Comparison of ENCODE assay signal across 8 cellular contexts in the genomic region with DNA sequence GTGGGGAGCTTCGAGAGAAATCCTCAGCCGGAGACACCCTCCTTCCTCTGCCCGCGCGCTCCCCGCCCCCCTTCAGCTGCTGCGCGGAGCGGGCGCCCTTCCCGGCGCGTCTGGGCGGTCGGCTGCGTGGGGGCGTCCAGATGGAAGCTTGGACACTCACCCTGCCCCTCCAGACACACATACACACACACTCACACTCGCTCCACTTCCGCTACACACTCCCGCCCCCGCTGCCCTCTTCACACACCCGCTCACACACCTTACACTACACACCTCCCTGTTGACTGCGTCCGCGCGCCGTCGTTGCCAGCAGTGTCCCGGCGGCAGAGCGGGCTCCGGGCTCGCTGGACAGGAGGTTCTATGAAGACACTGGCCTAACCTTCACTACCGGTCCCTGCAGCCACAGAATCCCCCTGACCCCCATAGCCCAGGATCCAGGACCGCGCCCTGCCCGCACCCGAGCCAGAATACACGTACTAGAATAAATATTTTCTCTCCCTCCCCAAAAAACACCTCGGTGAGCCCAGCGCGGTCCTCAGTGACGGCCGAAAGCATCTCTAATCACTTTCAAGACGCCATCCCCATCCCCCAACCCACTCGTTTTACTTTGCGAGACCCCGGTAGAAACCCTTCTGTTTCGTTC. TPM values are rescaled to one million over a fixed set of nuclear protein-coding genes. Genes with fewer than 3 reads are reported as not detected.
DNase-seq lines count a peak whose midpoint lies in the region; ATAC-seq and TF ChIP-seq lines count a peak whose summit lies in the region.

No MANE protein-coding gene starts in this region.

- peaks cover 35 to 58% (median 46%) of the 10 kb centered on the region in 7 donors for H3K4me1 Mint-ChIP-seq in naive thymus-derived CD4-positive, alpha-beta T cell

- TSS peak; percentile 73 for BruUV-seq in IMR-90 (replicated peaks; lab: Mats Ljungman, UMichigan)

- peak overlapping the region; percentile 92 for H2AFZ ChIP-seq in IMR-90 (replicated peaks; ENCODE audit: low read length, poor library complexity)

- no peak overlapping the region; the same call in 1 of the 2 replicates for H3K18ac ChIP-seq in IMR-90 (ENCODE audit: low read depth, low read length)

- peaks cover 26 to 74% (median 31%) of the 10 kb centered on the region in 5 donors for H3K27me3 Mint-ChIP-seq in naive thymus-derived CD4-positive, alpha-beta T cell

- H3K36me3 ChIP-seq in BLaER1: no peaks in the 10 kb centered on the region; the same call in 1 of the 2 replicates
- H3K36me3 ChIP-seq in IMR-90 (ENCODE audit: control insufficient read depth, insufficient read depth, low read length): no peaks in the 10 kb centered on the region
- no peaks in the 10 kb centered on the region for H3K36me3 ChIP-seq in esophagus (ENCODE audit: control insufficient read depth in 2 of 2, insufficient read depth in 2 of 2, low read length in 1 of 2)
- H3K36me3 ChIP-seq in naive thymus-derived CD4-positive, alpha-beta T cell (ENCODE audit: control insufficient read depth in 2 of 3, insufficient read depth in 3 of 3, low read length in 3 of 3): no peaks in the 10 kb centered on the region
- no peaks in the 10 kb centered on the region for H3K36me3 ChIP-seq in suprapubic skin

- H3K27ac ChIP-seq in BLaER1: peak overlapping the region; percentile 66
- no peak overlapping the region; the same call in 1 of the 2 replicates for H3K27ac ChIP-seq in IMR-90 (ENCODE audit: insufficient read depth, low read length)
- peak overlapping the region; percentile 89 for H3K27ac ChIP-seq in esophagus (ENCODE audit: low read depth in 2 of 2, low read length in 1 of 2)
- H3K27ac ChIP-seq in naive thymus-derived CD4-positive, alpha-beta T cell (ENCODE audit: low read depth, low read length): peak overlapping the region; percentile 76
- H3K27ac ChIP-seq in suprapubic skin: peak overlapping the region; percentile 90

- H2BK120ac ChIP-seq in IMR-90 (ENCODE audit: low read depth, low read length): no peak overlapping the region

- in situ Hi-C loops in IMR-90 (cut with MboI; ENCODE audit: low sequenced_read_pairs): loop anchor here (10.0 to 25.0 kb wide), 3 partner anchors 338 to 780 kb away; partner anchors contain the start of gene RTKN2

- no peaks in the 10 kb centered on the region; the same call in 1 of the 2 replicates for H3K9me3 ChIP-seq in BLaER1
- no peaks in the 10 kb centered on the region for H3K9me3 ChIP-seq in IMR-90 (ENCODE audit: control insufficient read depth, insufficient read depth, low read length)
- peaks cover 0 to 2% of the 10 kb centered on the region in 2 donors for H3K9me3 ChIP-seq in esophagus (ENCODE audit: control insufficient read depth in 2 of 2, insufficient read depth in 1 of 2, low read depth in 1 of 2, low read length in 1 of 2)
- no peaks in the 10 kb centered on the region for H3K9me3 ChIP-seq in naive thymus-derived CD4-positive, alpha-beta T cell (ENCODE audit: control insufficient read depth in 2 of 3, low read length in 3 of 3)
- no peaks in the 10 kb centered on the region for H3K9me3 ChIP-seq in suprapubic skin

- CTCF ChIA-PET in IMR-90 (lab: Yijun Ruan, JAX): interaction anchor here (0.8 to 2.6 kb wide), 8 partner anchors 13 to 380 kb away, joined by 3 to 18 read pairs (median 3); partner anchors contain the start of gene ADO
- CTCF ChIA-PET in naive thymus-derived CD4-positive, alpha-beta T cell (lab: Charles Lee): interaction anchor here (0.8 to 3.9 kb wide), 15 partner anchors 11 to 902 kb away, joined by 3 to 42 read pairs (median 5); partner anchors contain the start of gene ADO

- DNase-seq in IMR-90: peak; percentile 28
- DNase-seq in activated CD8-positive, alpha-beta memory T cell treated with anti-CD3 and anti-CD28 coated beads for 48 hours (ENCODE audit: low read depth in 2 of 3, low spot score in 2 of 3): peak; percentile 44 to 45 (median 45)
- peak in 3 of 9 donors; percentile 24 to 83 (median 43) for DNase-seq in naive thymus-derived CD4-positive, alpha-beta T cell
- peak in 1 of 2 donors; percentile 76 for DNase-seq in suprapubic skin (ENCODE audit: low spot score in 2 of 2)
- no peak for DNase-seq in NCI-H146 (lab: John Stamatoyannopoulos, UW)

- no peak overlapping the region for H3K4ac ChIP-seq in IMR-90 (ENCODE audit: low read depth, low read length)

- no peak overlapping the region for H2BK20ac ChIP-seq in IMR-90 (ENCODE audit: low read depth, low read length)

- H3K56ac ChIP-seq in IMR-90 (ENCODE audit: extremely low read depth, insufficient read depth, low read length): no peak overlapping the region

- H2BK15ac ChIP-seq in IMR-90 (ENCODE audit: low read depth, low read length): no peak overlapping the region

- H3K4me2 ChIP-seq in BLaER1 (peak overlapping the region; percentile 99), IMR-90 (ENCODE audit: low read depth, low read length) (peak overlapping the region; percentile 87)

- intact Hi-C loops in IMR-90 (cut with micrococcal nuclease): loop anchor here (5.0 kb wide), 2 partner anchors 265 to 550 kb away; partner anchors contain the start of gene RTKN2
- intact Hi-C loops in naive thymus-derived CD4-positive, alpha-beta T cell (cut with micrococcal nuclease): loop anchor here (1.0 to 10.0 kb wide), 12 partner anchors 36 to 905 kb away; partner anchors contain the start of gene RTKN2 (in 2 of the 2)

- no peak for TF ChIP-seq RAD21 in IMR-90 (IDR thresholded peaks at IDR 0.05; ENCODE audit: low read length)

- H3K9ac ChIP-seq in BLaER1: peak overlapping the region; percentile 77
- H3K9ac ChIP-seq in IMR-90 (ENCODE audit: low read depth, low read length): peak overlapping the region; percentile 38; the same call in 1 of the 2 replicates

- H3K36me3 Mint-ChIP-seq in naive thymus-derived CD4-positive, alpha-beta T cell: peaks cover 0 to 14% (median 0%) of the 10 kb centered on the region in 5 donors

- no peak for TF ChIP-seq EP300 in suprapubic skin (IDR thresholded peaks at IDR 0.05)

- no peak for TF ChIP-seq CTCF in IMR-90 (conservative IDR thresholded peaks at IDR 0.05; ENCODE audit: low read depth, low read length)
- TF ChIP-seq CTCF in suprapubic skin (IDR thresholded peaks at IDR 0.05): no peak

- H3K27me3 ChIP-seq in BLaER1: peaks cover 59% of the 10 kb centered on the region
- H3K27me3 ChIP-seq in IMR-90 (ENCODE audit: control insufficient read depth, insufficient read depth, low read length): peaks cover 50% of the 10 kb centered on the region
- H3K27me3 ChIP-seq in esophagus (ENCODE audit: control insufficient read depth in 1 of 2, insufficient read depth in 2 of 2, low read length in 2 of 2): peaks cover 0 to 5% of the 10 kb centered on the region in 2 donors
- peaks cover 3 to 7% of the 10 kb centered on the region in 2 donors for H3K27me3 ChIP-seq in naive thymus-derived CD4-positive, alpha-beta T cell (ENCODE audit: control insufficient read depth in 2 of 2, insufficient read depth in 2 of 2, low read length in 2 of 2)
- peaks cover 31% of the 10 kb centered on the region for H3K27me3 ChIP-seq in suprapubic skin

- H2AK5ac ChIP-seq in IMR-90 (ENCODE audit: low read depth, low read length): no peak overlapping the region

- no peaks in the 10 kb centered on the region for H3K9me1 ChIP-seq in IMR-90 (ENCODE audit: insufficient read depth, low read length)

- H3K4me1 ChIP-seq in BLaER1 (peaks cover 39% of the 10 kb centered on the region), IMR-90 (ENCODE audit: control insufficient read depth, insufficient read depth, low read length) (peaks cover 7% of the 10 kb centered on the region; the same call in 1 of the 2 replicates), esophagus (ENCODE audit: control insufficient read depth in 2 of 2, insufficient read depth in 2 of 2, low read length in 1 of 2) (peaks cover 2 to 11% of the 10 kb centered on the region in 2 donors), suprapubic skin (peaks cover 41% of the 10 kb centered on the region)
- peaks cover 17 to 23% of the 10 kb centered on the region in 2 donors for H3K4me1 ChIP-seq in naive thymus-derived CD4-positive, alpha-beta T cell (ENCODE audit: control insufficient read depth in 2 of 2, insufficient read depth in 2 of 2, low read length in 2 of 2)

- no peak overlapping the region for H4K5ac ChIP-seq in IMR-90 (ENCODE audit: low read depth, low read length)

- peak overlapping the region in 1 of 2 experiments; percentile 11; a peak in 1 of 4 replicates for H4K8ac ChIP-seq in IMR-90 (ENCODE audit: low read depth in 2 of 2, low read length in 2 of 2)

- no peak overlapping the region for H2BK5ac ChIP-seq in IMR-90 (ENCODE audit: low read depth, low read length, poor library complexity, severe bottlenecking)

- H3K9me3 Mint-ChIP-seq in naive thymus-derived CD4-positive, alpha-beta T cell: peaks cover 0 to 2% (median 0%) of the 10 kb centered on the region in 11 donors

- peak overlapping the region; percentile 86 to 99 (median 95) for H3K27ac Mint-ChIP-seq in naive thymus-derived CD4-positive, alpha-beta T cell

- H4K91ac ChIP-seq in IMR-90 (ENCODE audit: insufficient read depth, low read depth, low read length): no peak overlapping the region

- H3K4me3 ChIP-seq in BLaER1 (peak overlapping the region; percentile 76), IMR-90 (ENCODE audit: insufficient read depth, low read depth, low read length) (peak overlapping the region; percentile 73), esophagus (ENCODE audit: low read depth in 1 of 2, low read length in 2 of 2) (peak overlapping the region; percentile 89 to 90), suprapubic skin (peak overlapping the region; percentile 68)
- peak overlapping the region; percentile 69 for H3K4me3 ChIP-seq in naive thymus-derived CD4-positive, alpha-beta T cell (ENCODE audit: low read length)

- H3K14ac ChIP-seq in IMR-90 (replicated peaks; ENCODE audit: low read depth, low read length): no peak overlapping the region

- POLR2A ChIA-PET in IMR-90 (lab: Charles Lee; ENCODE audit: unreplicated experiment): interaction anchor here (0.6 kb wide), 2 partner anchors 209 to 566 kb away, joined by 4 to 9 read pairs; no protein-coding TSS in a partner anchor
- POLR2A ChIA-PET in naive thymus-derived CD4-positive, alpha-beta T cell (lab: Charles Lee): interaction anchor here (0.8 to 5.8 kb wide), 7 partner anchors 13 to 316 kb away, joined by 3 to 80 read pairs (median 5); partner anchors contain the start of genes ADO and NRBF2

- dilution Hi-C loops in IMR-90 (cut with HindIII; ENCODE audit: low sequenced_read_pairs, unreplicated experiment): no loop called here

- H3K4me3 Mint-ChIP-seq in naive thymus-derived CD4-positive, alpha-beta T cell: peak overlapping the region; percentile 89 to 100 (median 98)

- peak overlapping the region; percentile 23 for H2AK9ac ChIP-seq in IMR-90 (replicated peaks; ENCODE audit: low read depth, low read length, poor library complexity)

- peak; percentile 0 for ATAC-seq in GM19463 (IDR thresholded peaks at IDR 0.05; ENCODE audit: unreplicated experiment)
- ATAC-seq in IMR-90 (ENCODE audit: low read depth): peak; percentile 15
- ATAC-seq in naive thymus-derived CD4-positive, alpha-beta T cell: peak; percentile 27

- TF ChIP-seq POLR2A in IMR-90 (IDR thresholded peaks at IDR 0.05; ENCODE audit: low read depth, low read length): peak; percentile 23; the same call in 1 of the 2 replicates
- no peak for TF ChIP-seq POLR2A in suprapubic skin (IDR thresholded peaks at IDR 0.05)

- H4K20me1 ChIP-seq in BLaER1 (peaks cover 38% of the 10 kb centered on the region), IMR-90 (ENCODE audit: insufficient read depth, low read length) (peaks cover 14% of the 10 kb centered on the region)

- peak overlapping the region; percentile 33; the same call in 1 of the 2 replicates for H3K23ac ChIP-seq in IMR-90 (ENCODE audit: low read depth, low read length)

- 2% methylated on average over 23 of the region's 49 CpGs; no CpG with 5 or more reads in 1 of the 2 experiments for WGBS in IMR-90 (ENCODE audit: extremely low coverage in 2 of 2, insufficient read length in 1 of 2), 2 experiments
- 0% methylated on average over 42 to 49 of the region's 49 CpGs for WGBS in esophagus, 2 donors
- 2% methylated on average over 33 of the region's 49 CpGs for WGBS in suprapubic skin

- H3K79me1 ChIP-seq in IMR-90 (ENCODE audit: low read depth in 1 of 2, low read length in 2 of 2): no peaks in the 10 kb centered on the region

RNA-seq across cellular contexts. Expression of gene EGR2, which starts 1.1 kb away (rescaled TPM):
- total RNA-seq in IMR-90 (2012; rRNA removed): 0.36 and 0.56 TPM in 2 replicates
- 1.2 TPM in 2 replicates for polyA plus RNA-seq in IMR-90 (2012; rRNA removed)
- polyA plus RNA-seq in IMR-90 (2012; cell fraction: cytosol; rRNA removed): 0.47 and 1.5 TPM in 2 replicates
- 4.2 and 4.6 TPM in 2 replicates for polyA plus RNA-seq in IMR-90 (2012; cell fraction: nucleus; rRNA removed; ENCODE audit: low replicate concordance)
- polyA plus RNA-seq in esophagus: under 1 TPM; 0.47 to 0.49 TPM
- 10 to 100 TPM in 2 of 5 experiments, 1 to 10 TPM in 1, under 1 TPM in 2; 0.46 to 14.2 (median 2.7) TPM for total RNA-seq in naive thymus-derived CD4-positive, alpha-beta T cell
- polyA plus RNA-seq in naive thymus-derived CD4-positive, alpha-beta T cell: under 1 TPM in 1 of 2 donors, not detected in 1; 0.15 TPM
- total RNA-seq in suprapubic skin: 10 to 100 TPM in 3 of 4 donors, 1 to 10 TPM in 1; 7.2 to 39.0 (median 24.3) TPM

RNA-seq across cellular contexts. Expression of gene ADO, which starts 12.7 kb away (rescaled TPM):
- total RNA-seq in IMR-90 (2012; rRNA removed) (8.1 and 11.4 TPM in 2 replicates), suprapubic skin (10 to 100 TPM; 10.8 to 22.3 (median 17.4) TPM)
- polyA plus RNA-seq in IMR-90 (2012; rRNA removed) (7.7 and 8.0 TPM in 2 replicates), esophagus (1 to 10 TPM; 3.5 to 6.1 TPM)
- polyA plus RNA-seq in IMR-90 (2012; cell fraction: cytosol; rRNA removed): 3.7 and 7.4 TPM in 2 replicates
- polyA plus RNA-seq in IMR-90 (2012; cell fraction: nucleus; rRNA removed; ENCODE audit: low replicate concordance): 2.4 and 3.5 TPM in 2 replicates
- total RNA-seq in naive thymus-derived CD4-positive, alpha-beta T cell: 10 to 100 TPM in 4 of 5 experiments, 1 to 10 TPM in 1; 9.8 to 21.3 (median 15.6) TPM
- polyA plus RNA-seq in naive thymus-derived CD4-positive, alpha-beta T cell: 1 to 10 TPM; 2.0 to 2.3 TPM
